19 cellular contexts compared by ENCODE assay signal in genomic region chr2:8061219-8061618, GRCh38.
A peak's percentile ranks its signal among the peaks of the same experiment; 100 is the strongest.
DNase-seq lines count a peak whose midpoint lies in the region; ATAC-seq, FAIRE-seq and TF ChIP-seq lines count a peak whose summit lies in the region.
"Had no signal": no experiment of that assay in that cellular context is flagged by ENCODE, and none has a peak within 500 bp of the region (broad histone marks: within the 10 kb centered on the region; RNA-seq: fewer than 3 reads in every experiment).

No MANE protein-coding gene starts in this region.

- H3K9me1 ChIP-seq in K562 (ENCODE audit: control insufficient read depth, insufficient read depth, low read length): no peaks in the 10 kb centered on the region

- peaks cover 5% of the 10 kb centered on the region for H3K4me1 Mint-ChIP-seq in type B pancreatic cell (ENCODE audit: unreplicated experiment)

- H3K4me2 ChIP-seq in HepG2 (ENCODE audit: low read depth, low read length): no peak overlapping the region
- H3K4me2 ChIP-seq in OCI-LY7 (ENCODE audit: low read length): no peak overlapping the region
- H3K4me2 ChIP-seq in K562 (ENCODE audit: insufficient read depth, low read length): no peak overlapping the region
- H3K4me2 ChIP-seq in PC-3 (ENCODE audit: low read length): no peak overlapping the region
- H3K4me2 ChIP-seq: GM23338 had no signal

- H3K9ac ChIP-seq in HepG2 (ENCODE audit: insufficient read depth, low read depth, low read length): no peak overlapping the region
- no peak overlapping the region for H3K9ac ChIP-seq in K562 (ENCODE audit: insufficient read depth in 1 of 2, low read depth in 2 of 2, low read length in 2 of 2)
- H3K9ac ChIP-seq in PC-3 (ENCODE audit: low read length): no peak overlapping the region

- H3K27ac ChIP-seq in HepG2 (ENCODE audit: extremely low read length, insufficient read depth, low read length) (no peak overlapping the region), right lobe of liver (no peak overlapping the region), OCI-LY7 (ENCODE audit: low read depth, low read length, poor library complexity, severe bottlenecking) (no peak overlapping the region), K562 (ENCODE audit: extremely low read depth, low read depth, low read length) (no peak overlapping the region), PC-3 (ENCODE audit: low read length) (no peak overlapping the region), stomach (no peak overlapping the region)
- H3K27ac ChIP-seq: 22Rv1 had no signal

- no peak for TF ChIP-seq POLR2A in HepG2 (IDR thresholded peaks at IDR 0.05; ENCODE audit: insufficient read depth in 1 of 2, low read depth in 2 of 2, low read length in 2 of 2)
- no peak for TF ChIP-seq POLR2A in right lobe of liver (IDR thresholded peaks at IDR 0.05)
- TF ChIP-seq POLR2A in K562 (conservative IDR thresholded peaks at IDR 0.05): no peak
- no peak for TF ChIP-seq POLR2A in stomach (IDR thresholded peaks at IDR 0.05)

- ATAC-seq in HepG2 (no peak), right lobe of liver (no peak), K562 (no peak), PC-3 (no peak)
- ATAC-seq: GM23338, HCT116 had no signal

- CTCF ChIA-PET in HepG2 (lab: Yijun Ruan, JAX; ENCODE audit: low intra/inter-chr PET ratio, low total read pairs): no interaction called here
- CTCF ChIA-PET in OCI-LY7 (lab: Charles Lee; ENCODE audit: unreplicated experiment): no interaction called here
- CTCF ChIA-PET in K562 (lab: Yijun Ruan, JAX; ENCODE audit: low intra/inter-chr PET ratio): no interaction called here
- CTCF ChIA-PET in PC-3 (lab: Charles Lee): no interaction called here

- H2AFZ ChIP-seq in HepG2 (ENCODE audit: low read length) (no peak overlapping the region), OCI-LY7 (ENCODE audit: low read length) (no peak overlapping the region), K562 (ENCODE audit: low read depth, low read length) (no peak overlapping the region), PC-3 (ENCODE audit: low read length) (no peak overlapping the region)
- H2AFZ ChIP-seq: GM23338 had no signal

- no peaks in the 10 kb centered on the region for H3K9me2 ChIP-seq in OCI-LY7 (ENCODE audit: insufficient read depth, low read length)
- no peaks in the 10 kb centered on the region for H3K9me2 ChIP-seq in PC-3 (replicated peaks; ENCODE audit: low read length)

- POLR2A ChIA-PET in HepG2 (lab: Yijun Ruan, JAX): no interaction called here
- POLR2A ChIA-PET in OCI-LY7 (lab: Charles Lee): interaction anchor here (0.9 to 1.9 kb wide), 2 partner anchors 8 to 13 kb away, joined by 5 read pairs; no protein-coding TSS in a partner anchor
- POLR2A ChIA-PET in K562 (lab: Yijun Ruan, JAX): no interaction called here
- POLR2A ChIA-PET in PC-3 (lab: Charles Lee; ENCODE audit: unreplicated experiment): no interaction called here

- DNase-seq in HepG2 (ENCODE audit: low spot score) (peak; percentile 16), right lobe of liver (no peak), OCI-LY7 (ENCODE audit: low spot score) (peak; percentile 10), K562 (ENCODE audit: extremely low read depth in 1 of 4, low spot score in 3 of 4) (no peak), type B pancreatic cell (ENCODE audit: extremely low spot score, unreplicated experiment) (no peak), PC-3 (no peak), GM13976 (ENCODE audit: low spot score) (no peak), stomach (no peak)
- DNase-seq: Caco-2, GF-D8, NCI-H1436, NCI-H1930, NCI-H446 treated with DMSO at 0.1 percent for 48 hours, NCI-H69 had no signal

- TF ChIP-seq EP300 in HepG2 (IDR thresholded peaks at IDR 0.05; ENCODE audit: low read depth in 2 of 2, low read length in 2 of 2): no peak
- TF ChIP-seq EP300 in HepG2 (CRISPR knock-in tag; IDR thresholded peaks at IDR 0.05; ENCODE audit: borderline replicate concordance): no peak
- no peak for TF ChIP-seq EP300 in K562 (IDR thresholded peaks at IDR 0.05; ENCODE audit: low read length)
- TF ChIP-seq EP300 in stomach (IDR thresholded peaks at IDR 0.05): no peak

- no peak overlapping the region for H3K4me3 Mint-ChIP-seq in type B pancreatic cell
- H3K4me3 Mint-ChIP-seq: CD14-positive monocyte, GM23338 had no signal

- peaks cover 5% of the 10 kb centered on the region for H3K9me3 Mint-ChIP-seq in type B pancreatic cell

- no peaks in the 10 kb centered on the region for H3K79me2 ChIP-seq in HepG2 (ENCODE audit: insufficient read depth, low read length)
- H3K79me2 ChIP-seq in OCI-LY7 (ENCODE audit: insufficient read depth, low read depth, low read length): no peaks in the 10 kb centered on the region
- no peaks in the 10 kb centered on the region for H3K79me2 ChIP-seq in K562 (ENCODE audit: control insufficient read depth, insufficient read depth, low read length)
- no peaks in the 10 kb centered on the region for H3K79me2 ChIP-seq in PC-3 (ENCODE audit: low read length)

- TF ChIP-seq RAD21 in HepG2 (CRISPR knock-in tag; IDR thresholded peaks at IDR 0.05) (no peak), K562 (CRISPR knock-in tag; conservative IDR thresholded peaks at IDR 0.05 in 1 of 2, IDR thresholded peaks at IDR 0.05 in 1 of 2) (no peak)

- TF ChIP-seq CTCF in HepG2 (CRISPR knock-in tag; IDR thresholded peaks at IDR 0.05) (peak; percentile 35), right lobe of liver (IDR thresholded peaks at IDR 0.05) (no peak), OCI-LY7 (conservative IDR thresholded peaks at IDR 0.05; ENCODE audit: low read length) (no peak), K562 (IDR thresholded peaks at IDR 0.05 in 2 of 3, conservative IDR thresholded peaks at IDR 0.05 in 1 of 3; ENCODE audit: insufficient read depth in 2 of 3, low read depth in 1 of 3, low read length in 3 of 3) (no peak), type B pancreatic cell (conservative IDR thresholded peaks at IDR 0.05) (no peak), PC-3 (conservative IDR thresholded peaks at IDR 0.05; ENCODE audit: low read depth, low read length) (no peak), GM13976 (IDR thresholded peaks at IDR 0.05; ENCODE audit: borderline replicate concordance, control extremely low read depth, extremely low read depth, insufficient read depth, missing control alignments) (no peak), stomach (IDR thresholded peaks at IDR 0.05) (no peak)

- H3K36me3 Mint-ChIP-seq in type B pancreatic cell: no peaks in the 10 kb centered on the region
- H3K36me3 Mint-ChIP-seq: CD14-positive monocyte had no signal

- H3F3A ChIP-seq in PC-3 (ENCODE audit: low read length, unreplicated experiment): no peaks in the 10 kb centered on the region

- H3K9me3 ChIP-seq in HepG2 (ENCODE audit: low read length) (no peaks in the 10 kb centered on the region), right lobe of liver (no peaks in the 10 kb centered on the region), OCI-LY7 (ENCODE audit: low read length) (peaks cover 30% of the 10 kb centered on the region; the same call in 1 of the 2 replicates), K562 (replicated peaks; ENCODE audit: control insufficient read depth, insufficient read depth, low read depth, low read length) (no peaks in the 10 kb centered on the region), PC-3 (ENCODE audit: low read length) (no peaks in the 10 kb centered on the region), stomach (no peaks in the 10 kb centered on the region)
- H3K9me3 ChIP-seq: Caco-2 had no signal

- H4K20me1 ChIP-seq in HepG2 (ENCODE audit: insufficient read depth, low read length) (no peaks in the 10 kb centered on the region), OCI-LY7 (ENCODE audit: insufficient read depth, low read length) (no peaks in the 10 kb centered on the region), K562 (replicated peaks; ENCODE audit: control insufficient read depth, insufficient read depth, low read length) (no peaks in the 10 kb centered on the region), PC-3 (ENCODE audit: low read length) (no peaks in the 10 kb centered on the region)

- H3K36me3 ChIP-seq in HepG2 (replicated peaks in 1 of 2; ENCODE audit: control insufficient read depth in 1 of 2, insufficient read depth in 2 of 2, low read length in 2 of 2) (no peaks in the 10 kb centered on the region), right lobe of liver (no peaks in the 10 kb centered on the region), OCI-LY7 (ENCODE audit: insufficient read depth, low read length) (no peaks in the 10 kb centered on the region; the same call in 1 of the 2 replicates), K562 (ENCODE audit: control insufficient read depth, insufficient read depth, low read length) (no peaks in the 10 kb centered on the region), PC-3 (ENCODE audit: low read depth, low read length) (no peaks in the 10 kb centered on the region), stomach (no peaks in the 10 kb centered on the region)

- H3K4me3 ChIP-seq in HepG2 (replicated peaks in 1 of 3; ENCODE audit: insufficient read depth in 1 of 3, low read depth in 2 of 3, low read length in 3 of 3) (no peak overlapping the region), right lobe of liver (no peak overlapping the region), OCI-LY7 (ENCODE audit: low read depth, low read length, poor library complexity, severe bottlenecking) (no peak overlapping the region), K562 (no peak overlapping the region), PC-3 (ENCODE audit: low read length) (no peak overlapping the region), stomach (no peak overlapping the region)
- H3K4me3 ChIP-seq: GM23338 had no signal

- no peaks in the 10 kb centered on the region for H3K27me3 ChIP-seq in HepG2 (ENCODE audit: control insufficient read depth in 1 of 2, insufficient read depth in 2 of 2, low read length in 2 of 2)
- no peaks in the 10 kb centered on the region for H3K27me3 ChIP-seq in right lobe of liver
- peaks cover 2 to 9% of the 10 kb centered on the region in 2 experiments; a peak in 1 of 5 replicates for H3K27me3 ChIP-seq in K562 (ENCODE audit: control insufficient read depth in 2 of 2, insufficient read depth in 2 of 2, low read length in 2 of 2)
- no peaks in the 10 kb centered on the region for H3K27me3 ChIP-seq in PC-3 (ENCODE audit: low read length)
- H3K27me3 ChIP-seq in stomach: no peaks in the 10 kb centered on the region

- no peaks in the 10 kb centered on the region for H3K27me3 Mint-ChIP-seq in type B pancreatic cell

- BruUV-seq in HepG2 (replicated peaks; lab: Mats Ljungman, UMichigan) (no TSS peak), OCI-LY7 (replicated peaks; lab: Mats Ljungman, UMichigan) (no TSS peak), K562 (replicated peaks; lab: Mats Ljungman, UMichigan) (no TSS peak), PC-3 (replicated peaks; lab: Mats Ljungman, UMichigan) (no TSS peak)

- WGBS in HepG2 (ENCODE audit: low lambda C conversion rate): 65% methylated on average over 9 of the region's 9 CpGs
- WGBS in right lobe of liver (ENCODE audit: insufficient coverage, low coverage, low lambda C conversion rate, missing lambda C conversion rate): 67% methylated on average over 9 of the region's 9 CpGs
- WGBS in K562 (ENCODE audit: insufficient coverage, low coverage, missing lambda C conversion rate): 0% methylated on average over 9 of the region's 9 CpGs
- WGBS in stomach, 5 donors: 75 to 84% (median 79%) methylated on average over 9 of the region's 9 CpGs

- in situ Hi-C loops in HepG2 (cut with HindIII; ENCODE audit: extremely low pct_ligation_motif_present, low pct_unique_long_range_greater_than_20kb): no loop called here
- in situ Hi-C loops in K562 (cut with MboI): no loop called here
- in situ Hi-C loops in GM13976 (cut with MboI; ENCODE audit: low sequenced_read_pairs, unreplicated experiment): no loop called here

- H3K4me1 ChIP-seq in HepG2 (ENCODE audit: insufficient read depth, low read length) (no peaks in the 10 kb centered on the region), right lobe of liver (no peaks in the 10 kb centered on the region), OCI-LY7 (ENCODE audit: insufficient read depth, low read length, poor library complexity, severe bottlenecking) (peaks cover 24% of the 10 kb centered on the region), K562 (replicated peaks in 1 of 2; ENCODE audit: control insufficient read depth in 2 of 2, insufficient read depth in 2 of 2, low read length in 2 of 2) (no peaks in the 10 kb centered on the region), PC-3 (ENCODE audit: insufficient read depth, low read length) (no peaks in the 10 kb centered on the region), stomach (no peaks in the 10 kb centered on the region)
- H3K4me1 ChIP-seq: Caco-2 had no signal

- no peak overlapping the region for H3K27ac Mint-ChIP-seq in type B pancreatic cell
- H3K27ac Mint-ChIP-seq: GM23338 had no signal

- no peak for FAIRE-seq in HepG2 (lab: Jason Lieb, UNC)
- peak; percentile 6 for FAIRE-seq in K562 (lab: Jason Lieb, UNC)
- FAIRE-seq: HTR-8/SVneo had no signal

- intact Hi-C loops in HepG2 (cut with micrococcal nuclease; ENCODE audit: unreplicated experiment) (no loop called here), right lobe of liver (cut with DNase I) (no loop called here), OCI-LY7 (cut with micrococcal nuclease; ENCODE audit: unreplicated experiment) (no loop called here), K562 (cut with micrococcal nuclease) (no loop called here), PC-3 (cut with micrococcal nuclease) (no loop called here), stomach (cut with DNase I; ENCODE audit: low total_unique reads) (no loop called here)

Comparison
In these comparisons a context has a peak if more than half of its experiments do, and no peak if none do; other contexts are left out.
1. DNase-seq: peak in HepG2 (single experiment) and OCI-LY7 (single experiment); none in right lobe of liver (0 of 3), K562 (0 of 4), type B pancreatic cell (single experiment), PC-3 (single experiment), GM13976 (single experiment) and stomach (single experiment).
2. Of the 241 proteins assayed by ChIP-seq in both HepG2 and K562: peak only in HepG2: CTCF, STAG1 and ZBTB33; only in K562: MEIS2; in both: none; in neither: 237.